Comparison of ENCODE assay signal across 10 cellular contexts in genomic region chr1:56409112-56409691, GRCh38.
DNase-seq lines count a peak whose midpoint lies in the region; ATAC-seq, FAIRE-seq and TF ChIP-seq lines count a peak whose summit lies in the region.
"Had no signal": no experiment of that assay in that cellular context is flagged by ENCODE, and none has a peak within 500 bp of the region (broad histone marks: within the 10 kb centered on the region; RNA-seq: fewer than 3 reads in every experiment).

No MANE protein-coding gene starts in this region.

- H3K4me3 ChIP-seq in AG10803 (ENCODE audit: low read length) (no peak overlapping the region), Peyer's patch (no peak overlapping the region), kidney (ENCODE audit: low read length in 2 of 2) (no peak overlapping the region)
- H3K4me3 ChIP-seq: skin epidermis, thyroid gland had no signal

- in situ Hi-C loops in GM13977 (cut with MboI; ENCODE audit: low pct_unique_long_range_greater_than_20kb, low sequenced_read_pairs, unreplicated experiment), result no loop called here

- no peak overlapping the region for H3K9ac ChIP-seq in kidney (ENCODE audit: low read length in 2 of 2)

- H3K36me3 ChIP-seq in Peyer's patch, result no peaks in the 10 kb centered on the region
- H3K36me3 ChIP-seq in kidney (ENCODE audit: control insufficient read depth in 1 of 2, insufficient read depth in 2 of 2, low read length in 2 of 2), result no peaks in the 10 kb centered on the region
- H3K36me3 ChIP-seq: thyroid gland had no signal

- H3K9me3 ChIP-seq in Peyer's patch (no peaks in the 10 kb centered on the region), kidney (ENCODE audit: control insufficient read depth in 1 of 2, low read length in 2 of 2) (no peaks in the 10 kb centered on the region)
- H3K9me3 ChIP-seq: thyroid gland had no signal

- peak; percentile 33 for DNase-seq in AG10803 (ENCODE audit: low read depth)
- DNase-seq in GM13977 (ENCODE audit: low spot score), result peak; percentile 19
- peak; percentile 59 to 88 (median 73) for DNase-seq in Peyer's patch
- no peak for DNase-seq in kidney
- DNase-seq in head of caudate nucleus, result no peak
- DNase-seq in activated naive CD4-positive, alpha-beta T cell treated with anti-CD3 and anti-CD28 coated beads, Interleukin-2, amount 50 U/mL, for 16 hours, result no peak
- no peak for DNase-seq in SKM-1 treated with dmso at 0.1 percent for 144 hours (lab: John Stamatoyannopoulos, UW; ENCODE audit: unreplicated experiment)
- DNase-seq: thyroid gland had no signal

- H3K27me3 ChIP-seq in Peyer's patch, result no peaks in the 10 kb centered on the region
- H3K27me3 ChIP-seq: thyroid gland had no signal

- ATAC-seq in GM18858 (IDR thresholded peaks at IDR 0.05; ENCODE audit: unreplicated experiment), result no peak

- H3K27ac ChIP-seq in Peyer's patch (no peak overlapping the region), kidney (ENCODE audit: low read depth in 2 of 2, low read length in 2 of 2) (no peak overlapping the region)
- H3K27ac ChIP-seq: skin epidermis, thyroid gland had no signal

- intact Hi-C loops in kidney (cut with DNase I) (no loop called here), head of caudate nucleus (cut with DNase I) (no loop called here)

- no peak for FAIRE-seq in kidney (lab: Jason Lieb, UNC)

- TF ChIP-seq CTCF in AG10803 (conservative IDR thresholded peaks at IDR 0.05; ENCODE audit: low read length), result no peak
- TF ChIP-seq CTCF in GM13977 (IDR thresholded peaks at IDR 0.05; ENCODE audit: extremely low read depth, insufficient read depth, missing control alignments), result peak; percentile 49
- TF ChIP-seq CTCF in Peyer's patch (IDR thresholded peaks at IDR 0.05), result peak; percentile 25 to 77 (median 61)
- TF ChIP-seq CTCF in kidney (IDR thresholded peaks at IDR 0.05; ENCODE audit: borderline replicate concordance, extremely low read depth, insufficient read depth), result peak; percentile 49

- H3K4me1 ChIP-seq in Peyer's patch (no peaks in the 10 kb centered on the region), kidney (ENCODE audit: control insufficient read depth in 1 of 2, insufficient read depth in 1 of 2, low read depth in 1 of 2, low read length in 2 of 2) (peaks cover 10 to 14% of the 10 kb centered on the region in 2 donors)

- TF ChIP-seq POLR2A in Peyer's patch (IDR thresholded peaks at IDR 0.05), result no peak

Comparison
In these comparisons a context has a peak if more than half of its experiments do, and no peak if none do; other contexts are left out.
1. DNase-seq: peak in AG10803 (single experiment), GM13977 (single experiment) and Peyer's patch (3 of 3); none in kidney (single experiment), head of caudate nucleus (0 of 42), activated naive CD4-positive, alpha-beta T cell treated with anti-CD3 and anti-CD28 coated beads, Interleukin-2, amount 50 U/mL, for 16 hours (single experiment) and SKM-1 treated with dmso at 0.1 percent for 144 hours (single experiment).